In genomic region chr16:20300312-20301097, GRCh38 we compare ENCODE assay signal across 8 cellular contexts. TPM values are rescaled to one million over a fixed set of nuclear protein-coding genes. Genes with fewer than 3 reads are reported as not detected.
DNase-seq lines count a peak whose midpoint lies in the region; TF ChIP-seq lines count a peak whose summit lies in the region.

No MANE protein-coding gene starts in this region.

- peak; percentile 80 for TF ChIP-seq CTCF in GM20000 (IDR thresholded peaks at IDR 0.05; ENCODE audit: extremely low read depth, missing control alignments)
- peak; percentile 57 for TF ChIP-seq CTCF in colonic mucosa (IDR thresholded peaks at IDR 0.05)
- TF ChIP-seq CTCF in tibial nerve (IDR thresholded peaks at IDR 0.05) = peak; percentile 34 to 47 (median 43)
- peak in 2 of 4 experiments; percentile 39 to 52 for TF ChIP-seq CTCF in sigmoid colon (IDR thresholded peaks at IDR 0.05)

- H3K36me3 ChIP-seq in colonic mucosa (no peaks in the 10 kb centered on the region), tibial nerve (no peaks in the 10 kb centered on the region), sigmoid colon (no peaks in the 10 kb centered on the region)

- TF ChIP-seq POLR2A in tibial nerve (IDR thresholded peaks at IDR 0.05) = no peak
- no peak for TF ChIP-seq POLR2A in sigmoid colon (IDR thresholded peaks at IDR 0.05)

- H3K27me3 ChIP-seq in colonic mucosa (no peaks in the 10 kb centered on the region), tibial nerve (no peaks in the 10 kb centered on the region), sigmoid colon (peaks cover 0 to 5% (median 0%) of the 10 kb centered on the region in 3 donors)

- intact Hi-C loops in colonic mucosa (cut with DNase I) = loop anchor here (2.0 kb wide), 1 partner anchor 392 kb away; no protein-coding TSS in a partner anchor
- intact Hi-C loops in sigmoid colon (cut with DNase I) = loop anchor here (5.0 kb wide), 1 partner anchor 393 kb away; no protein-coding TSS in a partner anchor

- H3K9ac ChIP-seq in colonic mucosa (ENCODE audit: low read depth in 2 of 2, low read length in 2 of 2) = no peak overlapping the region

- H3K4me1 ChIP-seq in colonic mucosa = no peaks in the 10 kb centered on the region
- no peaks in the 10 kb centered on the region for H3K4me1 ChIP-seq in tibial nerve
- no peaks in the 10 kb centered on the region for H3K4me1 ChIP-seq in sigmoid colon

- H3K27ac ChIP-seq in colonic mucosa (no peak overlapping the region), tibial nerve (no peak overlapping the region), sigmoid colon (no peak overlapping the region)

- whole genome bisulfite sequencing in tibial nerve, 2 donors = 26 to 31% methylated on average over 14 to 16 of the region's 16 CpGs
- 9 to 24% methylated on average over 16 of the region's 16 CpGs for WGBS in sigmoid colon, 2 donors

- no peak for TF ChIP-seq EP300 in tibial nerve (IDR thresholded peaks at IDR 0.05)
- TF ChIP-seq EP300 in sigmoid colon (IDR thresholded peaks at IDR 0.05) = no peak

- no peaks in the 10 kb centered on the region for H3K9me3 ChIP-seq in colonic mucosa
- H3K9me3 ChIP-seq in tibial nerve = no peaks in the 10 kb centered on the region
- H3K9me3 ChIP-seq in sigmoid colon = no peaks in the 10 kb centered on the region

- DNase-seq in DMS 273 (lab: John Stamatoyannopoulos, UW; ENCODE audit: unreplicated experiment) (peak; percentile 76), GM20000 (ENCODE audit: low spot score) (peak; percentile 67), NCI-H1092 (lab: John Stamatoyannopoulos, UW) (peak; percentile 82), SKM-1 treated with dmso at 0.1 percent for 144 hours (lab: John Stamatoyannopoulos, UW; ENCODE audit: unreplicated experiment) (peak; percentile 49), colonic mucosa (peak; percentile 41), lung microvascular endothelial cell (ENCODE audit: low read depth in 2 of 2) (peak; percentile 57 to 71), tibial nerve (ENCODE audit: low spot score in 2 of 2) (no peak), sigmoid colon (no peak)

- H3K4me3 ChIP-seq in colonic mucosa = no peak overlapping the region
- no peak overlapping the region for H3K4me3 ChIP-seq in tibial nerve
- H3K4me3 ChIP-seq in sigmoid colon = no peak overlapping the region

RNA-seq across cellular contexts. Expression of gene GP2, which starts 26.8 kb away (rescaled TPM):
- 10 to 100 TPM in 1 of 2 donors, 1 to 10 TPM in 1; 5.3 to 31.1 TPM for total RNA-seq in colonic mucosa
- total RNA-seq in lung microvascular endothelial cell = not detected in 2 replicates
- 1 to 10 TPM in 3 of 4 donors, under 1 TPM in 1; 0.98 to 7.8 (median 2.7) TPM for total RNA-seq in tibial nerve
- total RNA-seq in sigmoid colon = not detected
- 10 to 100 TPM in 1 of 3 donors, 1 to 10 TPM in 2; 1.0 to 12.0 (median 3.5) TPM for polyA plus RNA-seq in sigmoid colon

RNA-seq across cellular contexts. Expression of gene UMOD, which starts 52.0 kb away (rescaled TPM):
- total RNA-seq in colonic mucosa = not detected
- total RNA-seq in lung microvascular endothelial cell = not detected in 2 replicates
- not detected for total RNA-seq in tibial nerve
- not detected for total RNA-seq in sigmoid colon
- not detected for polyA plus RNA-seq in sigmoid colon

Comparison
In these comparisons a context has a peak if more than half of its experiments do, and no peak if none do; other contexts are left out.
1. DNase-seq: peak in DMS 273 (single experiment), GM20000 (single experiment), NCI-H1092 (single experiment), SKM-1 treated with dmso at 0.1 percent for 144 hours (single experiment), colonic mucosa (single experiment) and lung microvascular endothelial cell (2 of 2); none in tibial nerve (0 of 2) and sigmoid colon (single experiment).